In genomic region chr11:3840870-3841425, GRCh38 we compare ENCODE assay signal across 8 cellular contexts. TPM values are rescaled to one million over a fixed set of nuclear protein-coding genes. Genes with fewer than 3 reads are reported as not detected.
DNase-seq lines count a peak whose midpoint lies in the region; ATAC-seq and TF ChIP-seq lines count a peak whose summit lies in the region.

TSS of gene RHOG (minus strand) at chr11:3840959. CDS start at chr11:3828138, 12,821 bp downstream.

- H3K27me3 Mint-ChIP-seq in activated naive CD8-positive, alpha-beta T cell treated with anti-CD3 and anti-CD28 coated beads for 36 hours, result no peaks in the 10 kb centered on the region
- peaks cover 12% of the 10 kb centered on the region for H3K27me3 Mint-ChIP-seq in glutamatergic neuron (ENCODE audit: unreplicated experiment)

- peak within 1 kb of the TSS; percentile 90 for H3K4me3 Mint-ChIP-seq in activated naive CD8-positive, alpha-beta T cell treated with anti-CD3 and anti-CD28 coated beads for 36 hours
- H3K4me3 Mint-ChIP-seq in glutamatergic neuron (ENCODE audit: unreplicated experiment), result peak within 1 kb of the TSS; percentile 88

- H3K27ac Mint-ChIP-seq in activated naive CD8-positive, alpha-beta T cell treated with anti-CD3 and anti-CD28 coated beads for 36 hours, result peak within 1 kb of the TSS; percentile 91
- H3K27ac Mint-ChIP-seq in glutamatergic neuron (ENCODE audit: unreplicated experiment), result peak within 1 kb of the TSS; percentile 15

- H3K4me1 Mint-ChIP-seq in activated naive CD8-positive, alpha-beta T cell treated with anti-CD3 and anti-CD28 coated beads for 36 hours, result peaks cover 56% of the 10 kb centered on the region
- peaks cover 14% of the 10 kb centered on the region for H3K4me1 Mint-ChIP-seq in glutamatergic neuron (ENCODE audit: low read depth, unreplicated experiment)

- H3K36me3 Mint-ChIP-seq in activated naive CD8-positive, alpha-beta T cell treated with anti-CD3 and anti-CD28 coated beads for 36 hours, result peaks cover 32% of the 10 kb centered on the region
- H3K36me3 Mint-ChIP-seq in glutamatergic neuron (ENCODE audit: unreplicated experiment), result peaks cover 6% of the 10 kb centered on the region

- ATAC-seq in GM19328 (IDR thresholded peaks at IDR 0.05; ENCODE audit: unreplicated experiment), result peak; percentile 35
- peak; percentile 59 for ATAC-seq in HG03439 (IDR thresholded peaks at IDR 0.05; ENCODE audit: unreplicated experiment)
- peak; percentile 85 for ATAC-seq in omental fat pad (ENCODE audit: low FRiP score)

- TF ChIP-seq CTCF in glutamatergic neuron (IDR thresholded peaks at IDR 0.05; ENCODE audit: partially characterized antibody, unreplicated experiment), result no peak
- TF ChIP-seq CTCF in omental fat pad (IDR thresholded peaks at IDR 0.05), result no peak

- DNase-seq in Caki2 (ENCODE audit: low read depth) (peak; percentile 78), OCI-M1 (lab: John Stamatoyannopoulos, UW) (peak; percentile 97), glutamatergic neuron (peak; percentile 75), omental fat pad (ENCODE audit: low spot score) (no peak), NCI-H1048 (lab: John Stamatoyannopoulos, UW) (no peak)
- no peak for DNase-seq in activated naive CD8-positive, alpha-beta T cell treated with anti-CD3 and anti-CD28 coated beads for 36 hours

- in situ Hi-C loops in Caki2 (cut with HindIII; ENCODE audit: low pct_unique_long_range_greater_than_20kb, low sequenced_read_pairs), result no loop called here

- no peaks in the 10 kb centered on the region for H3K9me3 Mint-ChIP-seq in activated naive CD8-positive, alpha-beta T cell treated with anti-CD3 and anti-CD28 coated beads for 36 hours
- H3K9me3 Mint-ChIP-seq in glutamatergic neuron (ENCODE audit: unreplicated experiment), result peaks cover 11% of the 10 kb centered on the region

RNA-seq across cellular contexts. Expression of gene RHOG, which starts in this region (rescaled TPM):
- total RNA-seq in Caki2 (2014; rRNA removed; shearing (Covaris generic); ENCODE audit: low replicate concordance), result 7.1 and 9.3 TPM in 2 replicates
- total RNA-seq in activated naive CD8-positive, alpha-beta T cell treated with anti-CD3 and anti-CD28 coated beads for 36 hours, result 100 to 1,000 TPM; 183 to 190 TPM
- total RNA-seq in glutamatergic neuron (ENCODE audit: unreplicated experiment), result 6.6 TPM
- total RNA-seq in omental fat pad, result 10 to 100 TPM; 53.2 to 90.3 (median 67.8) TPM

Comparison
In these comparisons a context has a peak if more than half of its experiments do, and no peak if none do; other contexts are left out.
1. DNase-seq: peak in Caki2 (single experiment), OCI-M1 (single experiment) and glutamatergic neuron (single experiment); none in activated naive CD8-positive, alpha-beta T cell treated with anti-CD3 and anti-CD28 coated beads for 36 hours (single experiment), omental fat pad (single experiment) and NCI-H1048 (single experiment).
2. ATAC-seq: peak in every context shown above with its lines; median percentile 85 in omental fat pad; 59 in HG03439; 35 in GM19328.